In genomic region chr10:119498889-119499864, GRCh38 we compare ENCODE assay signal across 16 cellular contexts. TPM values are rescaled to one million over a fixed set of nuclear protein-coding genes. Genes with fewer than 3 reads are reported as not detected.
DNase-seq lines count a peak whose midpoint lies in the region; ATAC-seq and TF ChIP-seq lines count a peak whose summit lies in the region.
"Had no signal": no experiment of that assay in that cellular context is flagged by ENCODE, and none has a peak within 500 bp of the region (broad histone marks: within the 10 kb centered on the region; RNA-seq: fewer than 3 reads in every experiment).

No MANE protein-coding gene starts in this region.

- H3K9me3 Mint-ChIP-seq in T-helper 1 cell treated with Interleukin-12 subunit alpha and Interleukin-12 subunit beta and Interleukin-4 antibody, amounts not matched to agents 30 μg/mL and 1 μg/mL, for 36 hours = no peaks in the 10 kb centered on the region
- H3K9me3 Mint-ChIP-seq in central memory CD8-positive, alpha-beta T cell = no peaks in the 10 kb centered on the region
- H3K9me3 Mint-ChIP-seq in progenitor cell of endocrine pancreas (ENCODE audit: low read depth) = no peaks in the 10 kb centered on the region

- no peak for TF ChIP-seq EP300 in transverse colon (IDR thresholded peaks at IDR 0.05; ENCODE audit: low read depth)

- 79 to 88% methylated on average over 7 to 14 of the region's 14 CpGs for WGBS in transverse colon (ENCODE audit: low coverage in 1 of 2), 2 donors

- H3K27me3 ChIP-seq in transverse colon = no peaks in the 10 kb centered on the region
- H3K27me3 ChIP-seq: gastrocnemius medialis, pancreas, suprapubic skin had no signal

- peaks cover 75% of the 10 kb centered on the region for H3K4me1 Mint-ChIP-seq in T-helper 1 cell treated with Interleukin-12 subunit alpha and Interleukin-12 subunit beta and Interleukin-4 antibody, amounts not matched to agents 30 μg/mL and 1 μg/mL, for 36 hours (ENCODE audit: low read depth)
- peaks cover 49% of the 10 kb centered on the region for H3K4me1 Mint-ChIP-seq in central memory CD8-positive, alpha-beta T cell
- peaks cover 18% of the 10 kb centered on the region for H3K4me1 Mint-ChIP-seq in progenitor cell of endocrine pancreas (ENCODE audit: low read depth)

- H3K4me3 Mint-ChIP-seq in T-helper 1 cell treated with Interleukin-12 subunit alpha and Interleukin-12 subunit beta and Interleukin-4 antibody, amounts not matched to agents 30 μg/mL and 1 μg/mL, for 36 hours = no peak overlapping the region
- no peak overlapping the region for H3K4me3 Mint-ChIP-seq in central memory CD8-positive, alpha-beta T cell
- no peak overlapping the region for H3K4me3 Mint-ChIP-seq in progenitor cell of endocrine pancreas (ENCODE audit: low read depth)

- H3K27ac ChIP-seq in caudate nucleus (ENCODE audit: low read depth, low read length) = no peak overlapping the region
- H3K27ac ChIP-seq in transverse colon = peak overlapping the region in 1 of 4 donors; percentile 23
- H3K27ac ChIP-seq: coronary artery, gastrocnemius medialis, lower lobe of right lung, pancreas, PC-9, suprapubic skin had no signal

- H3K9me3 ChIP-seq in transverse colon = no peaks in the 10 kb centered on the region
- H3K9me3 ChIP-seq: gastrocnemius medialis, lower lobe of right lung, pancreas, suprapubic skin had no signal

- peaks cover 55% of the 10 kb centered on the region for H3K36me3 Mint-ChIP-seq in T-helper 1 cell treated with Interleukin-12 subunit alpha and Interleukin-12 subunit beta and Interleukin-4 antibody, amounts not matched to agents 30 μg/mL and 1 μg/mL, for 36 hours (ENCODE audit: low read depth)
- peaks cover 18% of the 10 kb centered on the region for H3K36me3 Mint-ChIP-seq in central memory CD8-positive, alpha-beta T cell (ENCODE audit: insufficient read depth)
- H3K36me3 Mint-ChIP-seq in progenitor cell of endocrine pancreas (ENCODE audit: insufficient read depth) = no peaks in the 10 kb centered on the region

- ATAC-seq in central memory CD8-positive, alpha-beta T cell (replicated peaks; ENCODE audit: extremely low read depth, poor library complexity, severe bottlenecking) = no peak
- ATAC-seq: gastrocnemius medialis, lower lobe of right lung, pancreas had no signal

- no peak for DNase-seq in T-helper 1 cell
- peak; percentile 80 for DNase-seq in SK-MEL-5 (ENCODE audit: low read depth, low spot score)
- DNase-seq in central memory CD8-positive, alpha-beta T cell (ENCODE audit: low spot score in 2 of 2) = no peak
- DNase-seq in progenitor cell of endocrine pancreas (ENCODE audit: low spot score, unreplicated experiment) = no peak
- DNase-seq in caudate nucleus (lab: John Stamatoyannopoulos, UW) = no peak
- no peak for DNase-seq in transverse colon
- no peak for DNase-seq in RKO (ENCODE audit: low spot score)
- DNase-seq: activated effector memory CD4-positive, alpha-beta T cell treated with Interleukin-2 at 50 U/mL for 16 hours; DMS79 treated with DMSO at 0.1 percent for 48 hours; gastrocnemius medialis; lower lobe of right lung; pancreas; PC-9 had no signal

- no peaks in the 10 kb centered on the region for H3K27me3 Mint-ChIP-seq in T-helper 1 cell treated with Interleukin-12 subunit alpha and Interleukin-12 subunit beta and Interleukin-4 antibody, amounts not matched to agents 30 μg/mL and 1 μg/mL, for 36 hours (ENCODE audit: low read depth)
- no peaks in the 10 kb centered on the region for H3K27me3 Mint-ChIP-seq in central memory CD8-positive, alpha-beta T cell
- peaks cover 19% of the 10 kb centered on the region for H3K27me3 Mint-ChIP-seq in progenitor cell of endocrine pancreas

- H3K36me3 ChIP-seq in transverse colon = no peaks in the 10 kb centered on the region
- H3K36me3 ChIP-seq: gastrocnemius medialis, lower lobe of right lung, pancreas, suprapubic skin had no signal

- H3K4me1 ChIP-seq in transverse colon = peaks cover 6 to 32% (median 9%) of the 10 kb centered on the region in 4 donors
- H3K4me1 ChIP-seq: gastrocnemius medialis, pancreas had no signal

- no peak for TF ChIP-seq POLR2A in transverse colon (IDR thresholded peaks at IDR 0.05)

- H3K27ac Mint-ChIP-seq in T-helper 1 cell treated with Interleukin-12 subunit alpha and Interleukin-12 subunit beta and Interleukin-4 antibody, amounts not matched to agents 30 μg/mL and 1 μg/mL, for 36 hours = peak overlapping the region; percentile 57
- H3K27ac Mint-ChIP-seq in central memory CD8-positive, alpha-beta T cell (ENCODE audit: low read depth) = peak overlapping the region; percentile 16
- H3K27ac Mint-ChIP-seq in progenitor cell of endocrine pancreas = peak overlapping the region; percentile 74

- H3K4me3 ChIP-seq in transverse colon = no peak overlapping the region
- H3K4me3 ChIP-seq: coronary artery, gastrocnemius medialis, lower lobe of right lung, pancreas, PC-9, suprapubic skin had no signal

- in situ Hi-C loops in SK-MEL-5 (cut with HindIII; ENCODE audit: low pct_unique_long_range_greater_than_20kb, low sequenced_read_pairs) = no loop called here
- in situ Hi-C loops in transverse colon (cut with MboI; ENCODE audit: low pct_ligation_motif_present in 1 of 4, low pct_unique_long_range_greater_than_20kb in 1 of 4, low sequenced_read_pairs in 3 of 4) = no loop called here

- TF ChIP-seq CTCF in progenitor cell of endocrine pancreas (IDR thresholded peaks at IDR 0.05; ENCODE audit: unreplicated experiment) (no peak), transverse colon (IDR thresholded peaks at IDR 0.05) (no peak)

- intact Hi-C loops in transverse colon (cut with DNase I; ENCODE audit: low total_unique reads) = no loop called here

RNA-seq across cellular contexts. Expression of gene RGS10, which starts 43.3 kb away (rescaled TPM):
- total RNA-seq in SK-MEL-5 (2014; rRNA removed; shearing (Covaris generic)) = 28.3 and 33.1 TPM in 2 replicates
- polyA plus RNA-seq in SK-MEL-5 (2015; cell fraction: cytosol; rRNA removed) = 24.4 and 36.4 TPM in 2 replicates
- polyA plus RNA-seq in SK-MEL-5 (2015; cell fraction: nucleus; rRNA removed) = 3.3 and 6.9 TPM in 2 replicates
- total RNA-seq in progenitor cell of endocrine pancreas = 0.96 and 2.0 TPM in 2 replicates
- total RNA-seq in transverse colon = 10 to 100 TPM; 26.3 to 47.1 (median 38.8) TPM

Comparison
In these comparisons a context has a peak if more than half of its experiments do, and no peak if none do; other contexts are left out.
1. H3K27ac Mint-ChIP-seq: peak in every context shown above with its lines; median percentile 74 in progenitor cell of endocrine pancreas; 57 in T-helper 1 cell treated with Interleukin-12 subunit alpha and Interleukin-12 subunit beta and Interleukin-4 antibody, amounts not matched to agents 30 μg/mL and 1 μg/mL, for 36 hours; 16 in central memory CD8-positive, alpha-beta T cell.